Comparison of ENCODE assay signal across 8 cellular contexts in genomic region chr10:73644015-73644743, GRCh38.
DNase-seq lines count a peak whose midpoint lies in the region; ATAC-seq and TF ChIP-seq lines count a peak whose summit lies in the region.

No MANE protein-coding gene starts in this region.

- H3K4me3 ChIP-seq in HEK293 (ENCODE audit: low read depth, low read length), result no peak overlapping the region
- peak overlapping the region; percentile 40 to 55 for H3K4me3 ChIP-seq in stomach smooth muscle (ENCODE audit: low read length in 2 of 2)

- CTCF ChIA-PET in HEK293 (lab: Yijun Ruan, JAX), result interaction anchor here (0.6 to 9.1 kb wide), 26 partner anchors 9 to 1290 kb away, joined by 3 to 168 read pairs (median 5); partner anchors contain the start of gene USP54

- peaks cover 4% of the 10 kb centered on the region for H3K27me3 Mint-ChIP-seq in memory B cell

- TF ChIP-seq CTCF in HEK293 (tag by site-specific recombination; IDR thresholded peaks at IDR 0.05), result peak; percentile 79

- H3K27ac Mint-ChIP-seq in memory B cell, result peak overlapping the region; percentile 65

- POLR2A ChIA-PET in HEK293 (lab: Yijun Ruan, JAX), result interaction anchor here (0.6 to 1.1 kb wide), 4 partner anchors 18 to 116 kb away, joined by 3 to 4 read pairs (median 3); no protein-coding TSS in a partner anchor

- peaks cover 0 to 2% of the 10 kb centered on the region in 2 donors for H3K27me3 ChIP-seq in stomach smooth muscle (ENCODE audit: control insufficient read depth in 1 of 2, insufficient read depth in 2 of 2, low read length in 2 of 2)

- peak overlapping the region in 1 of 2 donors; percentile 55 for H3K9ac ChIP-seq in stomach smooth muscle (ENCODE audit: low read length in 2 of 2)

- ATAC-seq in memory B cell (ENCODE audit: low read depth), result peak; percentile 82
- no peak for ATAC-seq in HG03460 (IDR thresholded peaks at IDR 0.05; ENCODE audit: unreplicated experiment)

- H3K27ac ChIP-seq in HEK293 (ENCODE audit: extremely low read depth, low read depth, low read length) (no peak overlapping the region), stomach smooth muscle (ENCODE audit: low read length) (no peak overlapping the region)

- no peaks in the 10 kb centered on the region for H3K36me3 ChIP-seq in HEK293 (ENCODE audit: control insufficient read depth in 2 of 2, insufficient read depth in 1 of 2, low read length in 2 of 2)
- no peaks in the 10 kb centered on the region for H3K36me3 ChIP-seq in stomach smooth muscle (ENCODE audit: control insufficient read depth in 2 of 2, insufficient read depth in 2 of 2, low read length in 2 of 2)

- H3K36me3 Mint-ChIP-seq in memory B cell, result no peaks in the 10 kb centered on the region

- DNase-seq in COR-L47 (lab: John Stamatoyannopoulos, UW) (peak; percentile 9), NCI-H510A treated with DMSO at 0.1 percent for 48 hours (lab: John Stamatoyannopoulos, UW) (peak; percentile 86), memory B cell (ENCODE audit: low spot score in 2 of 2) (peak; percentile 44 to 56)
- DNase-seq in activated CD4-positive, alpha-beta T cell treated with anti-CD3 and anti-CD28 coated beads, Interleukin-2, amount 50 U/mL, for 48 hours, result peak; percentile 33 to 46
- DNase-seq in effector CD8-positive, alpha-beta T cell (lab: John Stamatoyannopoulos, UW), result peak; percentile 32

- peaks cover 7% of the 10 kb centered on the region for H3K4me1 Mint-ChIP-seq in memory B cell

- H3K9me3 ChIP-seq in HEK293 (ENCODE audit: control insufficient read depth, insufficient read depth, low read depth, low read length) (no peaks in the 10 kb centered on the region), stomach smooth muscle (ENCODE audit: control insufficient read depth in 2 of 2, low read length in 2 of 2) (no peaks in the 10 kb centered on the region)

- H3K4me1 ChIP-seq in HEK293 (ENCODE audit: control insufficient read depth, insufficient read depth, low read length) (no peaks in the 10 kb centered on the region), stomach smooth muscle (ENCODE audit: control insufficient read depth, insufficient read depth, low read length) (peaks cover 21% of the 10 kb centered on the region)

- no peaks in the 10 kb centered on the region for H3K9me3 Mint-ChIP-seq in memory B cell

- peak overlapping the region; percentile 37 for H3K4me3 Mint-ChIP-seq in memory B cell

TF ChIP-seq in HEK293, 187 proteins besides CTCF, POLR2A, EP300 and RAD21 (continues in another document):
- 0 out of 2 replicates have a peak, but pooled peaks have one; percentile 38 for TF ChIP-seq ZNF324 (tag by site-specific recombination; IDR thresholded peaks at IDR 0.05)
- no peak for TF ChIP-seq KLF10 (tag by site-specific recombination; IDR thresholded peaks at IDR 0.05)
- no peak for TF ChIP-seq KLF1 (tag by site-specific recombination; IDR thresholded peaks at IDR 0.05)
- TF ChIP-seq MYNN (tag by site-specific recombination; IDR thresholded peaks at IDR 0.05; ENCODE audit: borderline replicate concordance), result no peak
- TF ChIP-seq MZF1 (tag by site-specific recombination; IDR thresholded peaks at IDR 0.05; ENCODE audit: borderline replicate concordance), result no peak
- no peak for TF ChIP-seq ZNF747 (tag by site-specific recombination; IDR thresholded peaks at IDR 0.05)
- TF ChIP-seq PRDM10 (tag by site-specific recombination; IDR thresholded peaks at IDR 0.05), result peak; percentile 97
- TF ChIP-seq ZFHX2 (tag by site-specific recombination; conservative IDR thresholded peaks at IDR 0.05), result peak; percentile 44; the same call in 1 of the 2 replicates
- no peak for TF ChIP-seq ZNF518A (tag by site-specific recombination; conservative IDR thresholded peaks at IDR 0.05; ENCODE audit: low read depth)
- 0 out of 2 replicates have a peak, but pooled peaks have one; percentile 13 for TF ChIP-seq ZNF394 (tag by site-specific recombination; IDR thresholded peaks at IDR 0.05; ENCODE audit: borderline replicate concordance)
- no peak for TF ChIP-seq ATF2 (tag by site-specific recombination; IDR thresholded peaks at IDR 0.05; ENCODE audit: low read depth)
- no peak for TF ChIP-seq BCL6B (tag by site-specific recombination; IDR thresholded peaks at IDR 0.05)

Comparison
In these comparisons a context has a peak if more than half of its experiments do, and no peak if none do; other contexts are left out.
1. DNase-seq: peak in every context shown above with its lines; median percentile 86 in NCI-H510A treated with DMSO at 0.1 percent for 48 hours; 50 in memory B cell; 40 in activated CD4-positive, alpha-beta T cell treated with anti-CD3 and anti-CD28 coated beads, Interleukin-2, amount 50 U/mL, for 48 hours; 32 in effector CD8-positive, alpha-beta T cell; 9 in COR-L47.